18 cellular contexts compared by ENCODE assay signal in genomic region chr11:17531818-17532131, GRCh38. TPM values are rescaled to one million over a fixed set of nuclear protein-coding genes. Genes with fewer than 3 reads are reported as not detected.
A peak's percentile ranks its signal among the peaks of the same experiment; 100 is the strongest.
DNase-seq lines count a peak whose midpoint lies in the region; ATAC-seq and TF ChIP-seq lines count a peak whose summit lies in the region.
"Had no signal": no experiment of that assay in that cellular context is flagged by ENCODE, and none has a peak within 500 bp of the region (broad histone marks: within the 10 kb centered on the region; RNA-seq: fewer than 3 reads in every experiment).

No MANE protein-coding gene starts in this region.

- H3K27ac ChIP-seq in 22Rv1 = peak overlapping the region; percentile 43
- H3K27ac ChIP-seq: uterus had no signal

- DNase-seq in GM04503 (ENCODE audit: low read depth) = peak; percentile 13
- peak; percentile 30 for DNase-seq in adipocyte (ENCODE audit: low read depth)
- DNase-seq in left colon = peak; percentile 15 to 39
- no peak for DNase-seq in NCI-H2081 treated with DMSO at 0.1 percent for 48 hours (lab: John Stamatoyannopoulos, UW)
- no peak for DNase-seq in NCI-H748 (lab: John Stamatoyannopoulos, UW; ENCODE audit: unreplicated experiment)
- no peak for DNase-seq in activated T-cell treated with anti-CD3 and anti-CD28 coated beads, Interleukin-2, amount 50 U/mL, for 48 hours
- DNase-seq in NCI-H2196 treated with DMSO at 0.1 percent for 48 hours (lab: John Stamatoyannopoulos, UW; ENCODE audit: unreplicated experiment) = no peak
- DNase-seq: DMS79 treated with DMSO at 0.1 percent for 48 hours; KBM-7; NCI-H1436 treated with DMSO at 0.1 percent for 48 hours; NCI-H524 treated with DMSO at 0.1 percent for 48 hours; stimulated activated CD4-positive, alpha-beta T cell treated with anti-CD3 and anti-CD28 coated beads, Interleukin-4, amount 100 ng/mL, for 4 hours; uterus had no signal

- H3K4me1 ChIP-seq in adipocyte (ENCODE audit: control insufficient read depth, insufficient read depth, low read length) = peaks cover 11% of the 10 kb centered on the region
- H3K4me1 ChIP-seq: uterus had no signal

- no peak for TF ChIP-seq CTCF in 22Rv1 (IDR thresholded peaks at IDR 0.05)

- peak; percentile 82 for ATAC-seq in left colon
- ATAC-seq: GM12878, HCT116 had no signal

- H3K4me3 ChIP-seq in adipocyte (ENCODE audit: low read length) = no peak overlapping the region
- H3K4me3 ChIP-seq: GM12878, uterus had no signal

- H3K9me3 ChIP-seq in adipocyte (ENCODE audit: control insufficient read depth, low read length) = no peaks in the 10 kb centered on the region
- H3K9me3 ChIP-seq: uterus had no signal

- intact Hi-C loops in left colon (cut with DNase I, micrococcal nuclease) = no loop called here

- H3K27me3 ChIP-seq in adipocyte (replicated peaks; ENCODE audit: control insufficient read depth, insufficient read depth, low read length) = peaks cover 69% of the 10 kb centered on the region
- H3K27me3 ChIP-seq: uterus had no signal

- no peaks in the 10 kb centered on the region for H3K36me3 ChIP-seq in adipocyte (ENCODE audit: control insufficient read depth, insufficient read depth, low read length, severe bottlenecking)
- H3K36me3 ChIP-seq: uterus had no signal

- no peak overlapping the region for H3K9ac ChIP-seq in adipocyte (ENCODE audit: low read length)

RNA-seq across cellular contexts. Expression of gene USH1C, which starts 12.4 kb away (rescaled TPM):
- total RNA-seq in left colon = 100 to 1,000 TPM; 159 to 181 TPM
- total RNA-seq: GM12878; T-helper 1 cell treated with Interleukin-12 subunit alpha and Interleukin-12 subunit beta and Interleukin-4 antibody, amounts not matched to agents 30 ng/mL and 1 ng/mL, for 36 hours had no signal

RNA-seq across cellular contexts. Expression of gene OTOG, which starts 15.3 kb away (rescaled TPM):
- total RNA-seq in left colon = not detected
- total RNA-seq: chondrocyte; GM12878; T-helper 1 cell treated with Interleukin-12 subunit alpha and Interleukin-12 subunit beta and Interleukin-4 antibody, amounts not matched to agents 30 ng/mL and 1 ng/mL, for 36 hours had no signal

RNA-seq across cellular contexts. Expression of gene ABCC8, which starts 55.1 kb away (rescaled TPM):
- total RNA-seq in left colon = 1 to 10 TPM; 4.1 to 5.1 TPM
- total RNA-seq: chondrocyte; GM12878; T-helper 1 cell treated with Interleukin-12 subunit alpha and Interleukin-12 subunit beta and Interleukin-4 antibody, amounts not matched to agents 30 ng/mL and 1 ng/mL, for 36 hours had no signal

Comparison
In these comparisons a context has a peak if more than half of its experiments do, and no peak if none do; other contexts are left out.
1. DNase-seq: peak in GM04503 (single experiment), adipocyte (single experiment) and left colon (2 of 2); none in NCI-H2081 treated with DMSO at 0.1 percent for 48 hours (single experiment), NCI-H748 (single experiment), activated T-cell treated with anti-CD3 and anti-CD28 coated beads, Interleukin-2, amount 50 U/mL, for 48 hours (0 of 2) and NCI-H2196 treated with DMSO at 0.1 percent for 48 hours (single experiment).